20 cellular contexts compared by ENCODE assay signal in the genomic region with DNA sequence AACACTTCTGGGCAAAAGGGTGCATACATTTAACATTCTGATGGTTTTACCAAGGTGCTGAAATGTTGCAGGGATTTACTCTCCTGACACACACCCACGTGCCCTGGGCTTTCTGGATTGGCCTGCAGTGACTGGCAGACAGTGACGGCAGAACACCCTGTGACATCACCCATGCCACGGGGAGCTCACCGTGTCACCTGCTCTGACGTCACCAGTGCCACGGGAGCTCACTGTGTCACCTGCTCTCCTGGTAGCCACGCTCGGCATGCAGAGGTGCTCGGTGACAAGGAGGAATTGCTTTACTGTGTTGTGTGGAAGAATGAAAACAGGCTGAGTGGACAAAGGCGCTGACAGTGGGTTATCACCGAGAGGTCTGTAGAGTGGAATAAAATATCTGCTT.
A peak's percentile ranks its signal among the peaks of the same experiment; 100 is the strongest.
DNase-seq lines count a peak whose midpoint lies in the region; ATAC-seq, FAIRE-seq and TF ChIP-seq lines count a peak whose summit lies in the region.
"Had no signal": no experiment of that assay in that cellular context is flagged by ENCODE, and none has a peak within 500 bp of the region (broad histone marks: within the 10 kb centered on the region; RNA-seq: fewer than 3 reads in every experiment).

No MANE protein-coding gene starts in this region.

- no peak overlapping the region for H3K9ac ChIP-seq in endothelial cell of umbilical vein (replicated peaks; ENCODE audit: extremely low read depth, insufficient read depth, low read length)

- peak overlapping the region; percentile 99 for H3K27ac Mint-ChIP-seq in activated naive CD4-positive, alpha-beta T cell treated with anti-CD3 and anti-CD28 coated beads, Interleukin-2, amount 50 U/mL, for 24 hours
- 0 out of 2 replicates have a peak overlapping the region, but pooled peaks have one; percentile 36 for H3K27ac Mint-ChIP-seq in WTC11
- H3K27ac Mint-ChIP-seq in stimulated activated memory B cell treated with anti-CD40 and anti-IgM and Interleukin-4, amounts not matched to agents 10 μg/mL and 1 μg/mL and 100 μg/mL, for 72 hours: peak overlapping the region; percentile 90

- no peaks in the 10 kb centered on the region for H3K9me3 Mint-ChIP-seq in activated naive CD4-positive, alpha-beta T cell treated with anti-CD3 and anti-CD28 coated beads, Interleukin-2, amount 50 U/mL, for 24 hours
- no peaks in the 10 kb centered on the region for H3K9me3 Mint-ChIP-seq in WTC11
- no peaks in the 10 kb centered on the region for H3K9me3 Mint-ChIP-seq in stimulated activated memory B cell treated with anti-CD40 and anti-IgM and Interleukin-4, amounts not matched to agents 10 μg/mL and 1 μg/mL and 100 μg/mL, for 72 hours

- dilution Hi-C loops in endothelial cell of umbilical vein (cut with MboI; ENCODE audit: extremely low pct_ligation_motif_present, low sequenced_read_pairs): no loop called here

- peaks cover 11% of the 10 kb centered on the region for H3K36me3 Mint-ChIP-seq in activated naive CD4-positive, alpha-beta T cell treated with anti-CD3 and anti-CD28 coated beads, Interleukin-2, amount 50 U/mL, for 24 hours
- H3K36me3 Mint-ChIP-seq in WTC11: peaks cover 15% of the 10 kb centered on the region
- H3K36me3 Mint-ChIP-seq in stimulated activated memory B cell treated with anti-CD40 and anti-IgM and Interleukin-4, amounts not matched to agents 10 μg/mL and 1 μg/mL and 100 μg/mL, for 72 hours: peaks cover 29% of the 10 kb centered on the region

- H3K36me3 ChIP-seq in endothelial cell of umbilical vein (ENCODE audit: control insufficient read depth in 2 of 2, extremely low read depth in 1 of 2, insufficient read depth in 2 of 2, low read length in 2 of 2) (peaks cover 0 to 24% of the 10 kb centered on the region in 2 experiments), upper lobe of right lung (peaks cover 61% of the 10 kb centered on the region)
- H3K36me3 ChIP-seq: HAP-1, uterus had no signal

- TF ChIP-seq CTCF in WTC11 (IDR thresholded peaks at IDR 0.05) (no peak), endothelial cell of umbilical vein (IDR thresholded peaks at IDR 0.05; ENCODE audit: extremely low read depth in 1 of 2, insufficient read depth in 1 of 2, low read depth in 1 of 2, low read length in 2 of 2) (no peak), upper lobe of right lung (IDR thresholded peaks at IDR 0.05) (no peak)

- H3K4me3 ChIP-seq in endothelial cell of umbilical vein (replicated peaks in 1 of 3; ENCODE audit: insufficient read depth in 1 of 3, low read depth in 1 of 3, low read length in 3 of 3) (no peak overlapping the region), upper lobe of right lung (no peak overlapping the region)
- H3K4me3 ChIP-seq: body of pancreas, dorsolateral prefrontal cortex, HAP-1, stomach, uterus had no signal

- peak overlapping the region; percentile 92 for H3K27ac ChIP-seq in endothelial cell of umbilical vein (ENCODE audit: insufficient read depth, low read depth, low read length)
- no peak overlapping the region for H3K27ac ChIP-seq in upper lobe of right lung
- H3K27ac ChIP-seq: body of pancreas, RWPE1 had no signal

- TF ChIP-seq POLR2A in endothelial cell of umbilical vein (IDR thresholded peaks at IDR 0.05; ENCODE audit: low read depth, low read length): no peak

- FAIRE-seq in endothelial cell of umbilical vein (lab: Jason Lieb, UNC): no peak
- FAIRE-seq: GM18507 had no signal

- intact Hi-C loops in endothelial cell of umbilical vein (cut with micrococcal nuclease) (loop anchor here (5.0 kb wide), 1 partner anchor 155 kb away; no protein-coding TSS in a partner anchor), upper lobe of right lung (cut with DNase I) (no loop called here)

- H3K27me3 Mint-ChIP-seq in activated naive CD4-positive, alpha-beta T cell treated with anti-CD3 and anti-CD28 coated beads, Interleukin-2, amount 50 U/mL, for 24 hours: no peaks in the 10 kb centered on the region
- H3K27me3 Mint-ChIP-seq in WTC11 (ENCODE audit: low read depth): no peaks in the 10 kb centered on the region
- H3K27me3 Mint-ChIP-seq in stimulated activated memory B cell treated with anti-CD40 and anti-IgM and Interleukin-4, amounts not matched to agents 10 μg/mL and 1 μg/mL and 100 μg/mL, for 72 hours: no peaks in the 10 kb centered on the region

- H3K27me3 ChIP-seq in endothelial cell of umbilical vein (ENCODE audit: control insufficient read depth in 2 of 2, insufficient read depth in 2 of 2, low read length in 2 of 2) (no peaks in the 10 kb centered on the region), upper lobe of right lung (no peaks in the 10 kb centered on the region)
- H3K27me3 ChIP-seq: body of pancreas, dorsolateral prefrontal cortex, stomach, uterus had no signal

- peaks cover 24% of the 10 kb centered on the region for H3K4me1 Mint-ChIP-seq in activated naive CD4-positive, alpha-beta T cell treated with anti-CD3 and anti-CD28 coated beads, Interleukin-2, amount 50 U/mL, for 24 hours
- H3K4me1 Mint-ChIP-seq in WTC11: peaks cover 32% of the 10 kb centered on the region
- H3K4me1 Mint-ChIP-seq in stimulated activated memory B cell treated with anti-CD40 and anti-IgM and Interleukin-4, amounts not matched to agents 10 μg/mL and 1 μg/mL and 100 μg/mL, for 72 hours: peaks cover 15% of the 10 kb centered on the region

- peak overlapping the region; percentile 86 for H3K4me3 Mint-ChIP-seq in activated naive CD4-positive, alpha-beta T cell treated with anti-CD3 and anti-CD28 coated beads, Interleukin-2, amount 50 U/mL, for 24 hours
- no peak overlapping the region for H3K4me3 Mint-ChIP-seq in WTC11
- no peak overlapping the region for H3K4me3 Mint-ChIP-seq in stimulated activated memory B cell treated with anti-CD40 and anti-IgM and Interleukin-4, amounts not matched to agents 10 μg/mL and 1 μg/mL and 100 μg/mL, for 72 hours

- no peaks in the 10 kb centered on the region for H3K9me1 ChIP-seq in endothelial cell of umbilical vein (replicated peaks; ENCODE audit: control insufficient read depth, extremely low read depth, insufficient read depth, low read length)

- H3K4me1 ChIP-seq in endothelial cell of umbilical vein (ENCODE audit: control insufficient read depth, extremely low read depth, insufficient read depth, low read length): peaks cover 48% of the 10 kb centered on the region
- peaks cover 19% of the 10 kb centered on the region for H3K4me1 ChIP-seq in upper lobe of right lung
- H3K4me1 ChIP-seq: body of pancreas, uterus had no signal

- H3K9me3 ChIP-seq in endothelial cell of umbilical vein (replicated peaks; ENCODE audit: control insufficient read depth, insufficient read depth, low read length): no peaks in the 10 kb centered on the region
- no peaks in the 10 kb centered on the region for H3K9me3 ChIP-seq in upper lobe of right lung
- H3K9me3 ChIP-seq: body of pancreas, HAP-1, stomach, uterus had no signal

- no peak overlapping the region for H2AFZ ChIP-seq in endothelial cell of umbilical vein (ENCODE audit: low read depth, low read length)

- POLR2A ChIA-PET in WTC11 (lab: Charles Lee) (no interaction called here), endothelial cell of umbilical vein (lab: Charles Lee) (no interaction called here)

- ATAC-seq in WTC11 (no peak), HG02981 (IDR thresholded peaks at IDR 0.05; ENCODE audit: unreplicated experiment) (no peak), upper lobe of right lung (no peak)
- ATAC-seq in stimulated activated memory B cell treated with anti-CD40 and anti-IgM and Interleukin-4, amounts not matched to agents 10 μg/mL and 1 μg/mL and 100 μg/mL, for 72 hours: no peak
- ATAC-seq: body of pancreas had no signal

- no peaks in the 10 kb centered on the region for H3K79me2 ChIP-seq in endothelial cell of umbilical vein (ENCODE audit: control insufficient read depth, insufficient read depth, low read length)

- no peaks in the 10 kb centered on the region for H4K20me1 ChIP-seq in endothelial cell of umbilical vein (replicated peaks; ENCODE audit: control insufficient read depth, extremely low read depth, insufficient read depth, low read length)

- DNase-seq in activated naive CD4-positive, alpha-beta T cell (lab: John Stamatoyannopoulos, UW): no peak
- DNase-seq in WTC11 (ENCODE audit: low spot score) (no peak), endothelial cell of umbilical vein (ENCODE audit: low read depth, low spot score) (no peak), NCI-H526 treated with DMSO at 0.1 percent for 48 hours (lab: John Stamatoyannopoulos, UW) (no peak), upper lobe of right lung (no peak)
- DNase-seq: activated effector memory CD4-positive, alpha-beta T cell treated with Interleukin-2 at 50 U/mL for 16 hours; DMS153; kidney glomerular epithelial cell; NCI-H2081 treated with DMSO at 0.1 percent for 48 hours; stimulated activated CD4-positive, alpha-beta T cell treated with anti-CD3 and anti-CD28 coated beads, Interleukin-12 subunit alpha, Interleukin-12 subunit beta, amount 100 ng/mL, for 4 hours; stomach; uterus had no signal

- no peak overlapping the region for H3K4me2 ChIP-seq in endothelial cell of umbilical vein (ENCODE audit: insufficient read depth, low read length)

- BruUV-seq in endothelial cell of umbilical vein (replicated peaks; lab: Mats Ljungman, UMichigan): no TSS peak

- CTCF ChIA-PET in WTC11 (lab: Charles Lee): no interaction called here
- CTCF ChIA-PET in endothelial cell of umbilical vein (lab: Charles Lee): no interaction called here

TF ChIP-seq in endothelial cell of umbilical vein, 7 proteins besides CTCF, POLR2A, EP300 and RAD21:
- TF ChIP-seq MYC (IDR thresholded peaks at IDR 0.05; ENCODE audit: low read depth, low read length) (no peak), POLR2AphosphoS5 (IDR thresholded peaks at IDR 0.05; ENCODE audit: insufficient read depth, low read depth, low read length) (no peak)

Comparison
In these comparisons a context has a peak if more than half of its experiments do, and no peak if none do; other contexts are left out.
1. H3K27ac Mint-ChIP-seq: peak in every context shown above with its lines; median percentile 99 in activated naive CD4-positive, alpha-beta T cell treated with anti-CD3 and anti-CD28 coated beads, Interleukin-2, amount 50 U/mL, for 24 hours; 90 in stimulated activated memory B cell treated with anti-CD40 and anti-IgM and Interleukin-4, amounts not matched to agents 10 μg/mL and 1 μg/mL and 100 μg/mL, for 72 hours; 36 in WTC11.